Comparison of ENCODE assay signal across 2 cellular contexts in genomic region chr16:81921873-81922584, GRCh38.
A peak's percentile ranks its signal among the peaks of the same experiment; 100 is the strongest.
TF ChIP-seq lines count a peak whose summit lies in the region.

No MANE protein-coding gene starts in this region.

TF ChIP-seq in IMR-90, 13 proteins besides CTCF, POLR2A, EP300 and RAD21:
- TF ChIP-seq MXI1 (IDR thresholded peaks at IDR 0.05; ENCODE audit: borderline replicate concordance, low read depth, low read length) (no peak), MAZ (IDR thresholded peaks at IDR 0.05; ENCODE audit: borderline replicate concordance, low read depth, low read length) (no peak), ELK1 (IDR thresholded peaks at IDR 0.05; ENCODE audit: borderline replicate concordance, low read depth, low read length) (no peak), RFX5 (IDR thresholded peaks at IDR 0.05; ENCODE audit: low read depth, low read length) (no peak), CHD1 (IDR thresholded peaks at IDR 0.05; ENCODE audit: low read depth, low read length) (no peak), MAFK (IDR thresholded peaks at IDR 0.05; ENCODE audit: low read depth, low read length) (no peak), NFE2L2 (IDR thresholded peaks at IDR 0.05; ENCODE audit: low read depth, low read length) (no peak), SMC3 (IDR thresholded peaks at IDR 0.05; ENCODE audit: low read depth, low read length) (no peak), RCOR1 (IDR thresholded peaks at IDR 0.05; ENCODE audit: insufficient replicate concordance, low read length) (no peak), USF2 (IDR thresholded peaks at IDR 0.05; ENCODE audit: low read depth, low read length) (no peak), CEBPB (IDR thresholded peaks at IDR 0.05; ENCODE audit: low read depth, low read length) (no peak), BHLHE40 (IDR thresholded peaks at IDR 0.05; ENCODE audit: low read depth, low read length) (no peak), FOS (IDR thresholded peaks at IDR 0.05; ENCODE audit: low read depth, low read length) (no peak)
TF ChIP-seq in IMR-90: peak in this region for 0.

TF ChIP-seq in H1, 55 proteins besides CTCF, POLR2A, EP300 and RAD21:
- TF ChIP-seq KDM1A (IDR thresholded peaks at IDR 0.05; ENCODE audit: borderline replicate concordance, low read length), result peak; percentile 51; the same call in 1 of the 2 replicates
- no peak for TF ChIP-seq JUN (IDR thresholded peaks at IDR 0.05; ENCODE audit: low read depth, low read length)
- no peak for TF ChIP-seq USF2 (IDR thresholded peaks at IDR 0.05; ENCODE audit: low read length)
- TF ChIP-seq CREB1 (IDR thresholded peaks at IDR 0.05), result no peak
- no peak for TF ChIP-seq EZH2 (IDR thresholded peaks at IDR 0.05; ENCODE audit: low read depth, low read length, severe bottlenecking)
- no peak for TF ChIP-seq CHD7 (IDR thresholded peaks at IDR 0.05; ENCODE audit: insufficient replicate concordance, low read length)
